Comparison of ENCODE assay signal across 9 cellular contexts in genomic region chr17:46977750-46978488, GRCh38. TPM values are rescaled to one million over a fixed set of nuclear protein-coding genes. Genes with fewer than 3 reads are reported as not detected.
DNase-seq lines count a peak whose midpoint lies in the region; ATAC-seq and TF ChIP-seq lines count a peak whose summit lies in the region.
"Had no signal": no experiment of that assay in that cellular context is flagged by ENCODE, and none has a peak within 500 bp of the region (broad histone marks: within the 10 kb centered on the region; RNA-seq: fewer than 3 reads in every experiment).

No MANE protein-coding gene starts in this region.

- TF ChIP-seq CTCF in HFFc6 (IDR thresholded peaks at IDR 0.05): no peak
- TF ChIP-seq CTCF in neural crest cell (conservative IDR thresholded peaks at IDR 0.05): no peak

- ATAC-seq in esophagus mucosa: no peak
- ATAC-seq in activated CD4-positive, CD25-positive, alpha-beta regulatory T cell treated with anti-CD3 and anti-CD28 coated beads, Interleukin-2, amount 50 U/mL, for 24 hours: no peak

- H3K27me3 ChIP-seq in BLaER1: peaks cover 48% of the 10 kb centered on the region

- H3K4me3 Mint-ChIP-seq in HFFc6 (peak overlapping the region; percentile 24), neural crest cell (peak overlapping the region; percentile 93)

- peaks cover 29% of the 10 kb centered on the region for H4K20me1 ChIP-seq in BLaER1

- H3K27ac Mint-ChIP-seq in HFFc6 (no peak overlapping the region), neural crest cell (ENCODE audit: unreplicated experiment) (no peak overlapping the region)

- H3K4me1 Mint-ChIP-seq in HFFc6 (ENCODE audit: low read depth) (peaks cover 11% of the 10 kb centered on the region; the same call in 1 of the 2 replicates), neural crest cell (peaks cover 34% of the 10 kb centered on the region)

- H3K4me2 ChIP-seq in BLaER1: peak overlapping the region; percentile 100

- no peak overlapping the region for H3K27ac ChIP-seq in BLaER1

- H3K36me3 Mint-ChIP-seq in HFFc6 (ENCODE audit: low read depth) (no peaks in the 10 kb centered on the region), neural crest cell (ENCODE audit: low read depth) (no peaks in the 10 kb centered on the region)

- H3K27me3 Mint-ChIP-seq in HFFc6 (ENCODE audit: insufficient read depth): peaks cover 48% of the 10 kb centered on the region
- peaks cover 70% of the 10 kb centered on the region for H3K27me3 Mint-ChIP-seq in neural crest cell (ENCODE audit: low read depth)

- peaks cover 37% of the 10 kb centered on the region for H3K4me1 ChIP-seq in BLaER1

- H3K9me3 Mint-ChIP-seq in HFFc6 (no peaks in the 10 kb centered on the region), neural crest cell (no peaks in the 10 kb centered on the region)

- peak overlapping the region; percentile 73 for H3K4me3 ChIP-seq in BLaER1

- peak overlapping the region; percentile 48; the same call in 1 of the 2 replicates for H3K9ac ChIP-seq in BLaER1

- no peaks in the 10 kb centered on the region for H3K9me3 ChIP-seq in BLaER1

- DNase-seq in HFFc6 (no peak), cerebellar cortex (ENCODE audit: low spot score) (peak; percentile 18), neural crest cell (ENCODE audit: low read depth, low spot score) (no peak), NCI-H1092 (lab: John Stamatoyannopoulos, UW) (no peak), SW 1271 (lab: John Stamatoyannopoulos, UW) (no peak)
- DNase-seq: hypothalamus had no signal

- H3K36me3 ChIP-seq in BLaER1: no peaks in the 10 kb centered on the region

RNA-seq across cellular contexts. Expression of gene RPRML, which starts 1.1 kb away (rescaled TPM):
- not detected for total RNA-seq in HFFc6 (2021; fragmentation: NEBNext Ultra II Directional; extraction: Animal tissue kit (Norgen Biotek cat#: 25700))
- total RNA-seq in neural crest cell (1.6 and 1.8 TPM in 2 replicates), esophagus mucosa (not detected)

RNA-seq across cellular contexts. Expression of gene GOSR2, which starts 55.0 kb away (rescaled TPM):
- total RNA-seq in HFFc6 (2021; fragmentation: NEBNext Ultra II Directional; extraction: Animal tissue kit (Norgen Biotek cat#: 25700)): 10 to 100 TPM; 63.6 to 75.9 (median 66.3) TPM
- total RNA-seq in neural crest cell: 46.1 and 52.8 TPM in 2 replicates
- total RNA-seq in esophagus mucosa: 21.4 TPM
